Comparison of ENCODE assay signal across 1 cellular context in the genomic region with DNA sequence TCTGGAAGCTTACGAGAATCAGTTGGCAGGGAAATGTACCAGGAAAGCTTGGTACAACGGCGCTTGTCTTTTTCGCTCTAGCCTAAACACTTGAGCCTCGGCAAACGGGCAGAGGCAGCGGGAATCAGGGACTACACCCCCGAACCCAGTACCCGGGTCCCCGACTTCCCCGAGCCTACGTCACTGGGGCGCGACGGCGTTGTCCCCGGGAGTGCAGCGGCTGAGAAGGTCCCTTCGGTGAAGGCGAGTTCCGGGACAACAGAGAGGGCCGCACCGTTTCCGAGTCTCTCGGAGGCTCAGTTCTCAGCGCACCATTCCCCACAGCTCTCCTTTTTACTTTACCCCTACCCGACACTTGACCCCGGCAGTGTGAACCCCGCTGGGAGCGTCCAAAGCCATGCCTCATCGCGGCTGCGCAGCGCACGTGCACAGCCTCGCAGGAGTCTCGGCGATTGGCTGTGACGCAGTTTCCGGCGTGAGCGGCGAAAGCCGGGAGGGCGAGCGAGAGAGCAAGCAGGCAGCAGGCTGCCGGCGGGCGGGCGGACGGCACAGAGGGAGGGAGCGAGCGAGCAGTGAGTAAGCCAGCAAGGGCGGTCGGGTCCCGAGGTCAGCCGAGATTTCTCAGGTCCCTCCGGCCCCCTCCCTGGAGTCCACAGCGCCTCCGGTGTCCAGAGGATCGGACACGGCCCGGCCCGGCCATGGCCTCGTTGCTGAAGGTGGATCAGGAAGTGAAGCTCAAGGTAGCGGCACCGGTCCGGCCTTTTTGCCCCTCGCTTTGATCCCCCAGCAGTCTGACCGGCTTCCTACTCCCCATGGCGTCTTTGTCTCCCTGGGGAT.
A peak's percentile ranks its signal among the peaks of the same experiment; 100 is the strongest.
TF ChIP-seq lines count a peak whose summit lies in the region.

A gene with protein sequence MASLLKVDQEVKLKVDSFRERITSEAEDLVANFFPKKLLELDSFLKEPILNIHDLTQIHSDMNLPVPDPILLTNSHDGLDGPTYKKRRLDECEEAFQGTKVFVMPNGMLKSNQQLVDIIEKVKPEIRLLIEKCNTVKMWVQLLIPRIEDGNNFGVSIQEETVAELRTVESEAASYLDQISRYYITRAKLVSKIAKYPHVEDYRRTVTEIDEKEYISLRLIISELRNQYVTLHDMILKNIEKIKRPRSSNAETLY (plus strand): TSS at position 464 of the 837 bp plus-strand sequence. CDS start 235 bp downstream, at position 699.

TF ChIP-seq in HEK293, 187 proteins besides CTCF, POLR2A, EP300 and RAD21 (continued from another document and continues in another):
- no peak for TF ChIP-seq ZNF16 (tag by site-specific recombination; IDR thresholded peaks at IDR 0.05; ENCODE audit: low read depth)
- TF ChIP-seq ZBTB1 (tag by site-specific recombination; IDR thresholded peaks at IDR 0.05) = no peak
- no peak for TF ChIP-seq ZNF266 (tag by site-specific recombination; IDR thresholded peaks at IDR 0.05; ENCODE audit: low read depth)
- no peak for TF ChIP-seq KLF10 (tag by site-specific recombination; IDR thresholded peaks at IDR 0.05)
- TF ChIP-seq KLF9 (tag by site-specific recombination; IDR thresholded peaks at IDR 0.05; ENCODE audit: low read depth) = 0 out of 2 replicates have a peak, but pooled peaks have one; percentile 44
- TF ChIP-seq, protein P1, sequence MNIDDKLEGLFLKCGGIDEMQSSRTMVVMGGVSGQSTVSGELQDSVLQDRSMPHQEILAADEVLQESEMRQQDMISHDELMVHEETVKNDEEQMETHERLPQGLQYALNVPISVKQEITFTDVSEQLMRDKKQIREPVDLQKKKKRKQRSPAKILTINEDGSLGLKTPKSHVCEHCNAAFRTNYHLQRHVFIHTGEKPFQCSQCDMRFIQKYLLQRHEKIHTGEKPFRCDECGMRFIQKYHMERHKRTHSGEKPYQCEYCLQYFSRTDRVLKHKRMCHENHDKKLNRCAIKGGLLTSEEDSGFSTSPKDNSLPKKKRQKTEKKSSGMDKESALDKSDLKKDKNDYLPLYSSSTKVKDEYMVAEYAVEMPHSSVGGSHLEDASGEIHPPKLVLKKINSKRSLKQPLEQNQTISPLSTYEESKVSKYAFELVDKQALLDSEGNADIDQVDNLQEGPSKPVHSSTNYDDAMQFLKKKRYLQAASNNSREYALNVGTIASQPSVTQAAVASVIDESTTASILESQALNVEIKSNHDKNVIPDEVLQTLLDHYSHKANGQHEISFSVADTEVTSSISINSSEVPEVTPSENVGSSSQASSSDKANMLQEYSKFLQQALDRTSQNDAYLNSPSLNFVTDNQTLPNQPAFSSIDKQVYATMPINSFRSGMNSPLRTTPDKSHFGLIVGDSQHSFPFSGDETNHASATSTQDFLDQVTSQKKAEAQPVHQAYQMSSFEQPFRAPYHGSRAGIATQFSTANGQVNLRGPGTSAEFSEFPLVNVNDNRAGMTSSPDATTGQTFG (tag by site-specific recombination; IDR thresholded peaks at IDR 0.05; ENCODE audit: borderline replicate concordance) = no peak
- TF ChIP-seq, protein P2, sequence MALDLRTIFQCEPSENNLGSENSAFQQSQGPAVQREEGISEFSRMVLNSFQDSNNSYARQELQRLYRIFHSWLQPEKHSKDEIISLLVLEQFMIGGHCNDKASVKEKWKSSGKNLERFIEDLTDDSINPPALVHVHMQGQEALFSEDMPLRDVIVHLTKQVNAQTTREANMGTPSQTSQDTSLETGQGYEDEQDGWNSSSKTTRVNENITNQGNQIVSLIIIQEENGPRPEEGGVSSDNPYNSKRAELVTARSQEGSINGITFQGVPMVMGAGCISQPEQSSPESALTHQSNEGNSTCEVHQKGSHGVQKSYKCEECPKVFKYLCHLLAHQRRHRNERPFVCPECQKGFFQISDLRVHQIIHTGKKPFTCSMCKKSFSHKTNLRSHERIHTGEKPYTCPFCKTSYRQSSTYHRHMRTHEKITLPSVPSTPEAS (tag by site-specific recombination; IDR thresholded peaks at IDR 0.05) = peak; percentile 89
- TF ChIP-seq MYNN (tag by site-specific recombination; IDR thresholded peaks at IDR 0.05; ENCODE audit: borderline replicate concordance) = no peak
- TF ChIP-seq ZNF366 (tag by site-specific recombination; conservative IDR thresholded peaks at IDR 0.05) = no peak; the same call in 1 of the 2 replicates
- TF ChIP-seq, protein P3, sequence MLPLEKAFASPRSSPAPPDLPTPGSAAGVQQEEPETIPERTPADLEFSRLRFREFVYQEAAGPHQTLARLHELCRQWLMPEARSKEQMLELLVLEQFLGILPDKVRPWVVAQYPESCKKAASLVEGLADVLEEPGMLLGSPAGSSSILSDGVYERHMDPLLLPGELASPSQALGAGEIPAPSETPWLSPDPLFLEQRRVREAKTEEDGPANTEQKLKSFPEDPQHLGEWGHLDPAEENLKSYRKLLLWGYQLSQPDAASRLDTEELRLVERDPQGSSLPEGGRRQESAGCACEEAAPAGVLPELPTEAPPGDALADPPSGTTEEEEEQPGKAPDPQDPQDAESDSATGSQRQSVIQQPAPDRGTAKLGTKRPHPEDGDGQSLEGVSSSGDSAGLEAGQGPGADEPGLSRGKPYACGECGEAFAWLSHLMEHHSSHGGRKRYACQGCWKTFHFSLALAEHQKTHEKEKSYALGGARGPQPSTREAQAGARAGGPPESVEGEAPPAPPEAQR (tag by site-specific recombination; IDR thresholded peaks at IDR 0.05) = no peak
- no peak for TF ChIP-seq ZNF514 (tag by site-specific recombination; IDR thresholded peaks at IDR 0.05)
- no peak for TF ChIP-seq ZNF549 (tag by site-specific recombination; IDR thresholded peaks at IDR 0.05)
- TF ChIP-seq ZFP3 (tag by site-specific recombination; IDR thresholded peaks at IDR 0.05; ENCODE audit: low read depth) = no peak
- TF ChIP-seq, protein P4, sequence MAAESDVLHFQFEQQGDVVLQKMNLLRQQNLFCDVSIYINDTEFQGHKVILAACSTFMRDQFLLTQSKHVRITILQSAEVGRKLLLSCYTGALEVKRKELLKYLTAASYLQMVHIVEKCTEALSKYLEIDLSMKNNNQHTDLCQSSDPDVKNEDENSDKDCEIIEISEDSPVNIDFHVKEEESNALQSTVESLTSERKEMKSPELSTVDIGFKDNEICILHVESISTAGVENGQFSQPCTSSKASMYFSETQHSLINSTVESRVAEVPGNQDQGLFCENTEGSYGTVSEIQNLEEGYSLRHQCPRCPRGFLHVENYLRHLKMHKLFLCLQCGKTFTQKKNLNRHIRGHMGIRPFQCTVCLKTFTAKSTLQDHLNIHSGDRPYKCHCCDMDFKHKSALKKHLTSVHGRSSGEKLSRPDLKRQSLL (tag by site-specific recombination; IDR thresholded peaks at IDR 0.05) = no peak
- peak; percentile 83; the same call in 1 of the 2 replicates for TF ChIP-seq ZNF561 (tag by site-specific recombination; IDR thresholded peaks at IDR 0.05; ENCODE audit: borderline replicate concordance)
- TF ChIP-seq, protein P5, sequence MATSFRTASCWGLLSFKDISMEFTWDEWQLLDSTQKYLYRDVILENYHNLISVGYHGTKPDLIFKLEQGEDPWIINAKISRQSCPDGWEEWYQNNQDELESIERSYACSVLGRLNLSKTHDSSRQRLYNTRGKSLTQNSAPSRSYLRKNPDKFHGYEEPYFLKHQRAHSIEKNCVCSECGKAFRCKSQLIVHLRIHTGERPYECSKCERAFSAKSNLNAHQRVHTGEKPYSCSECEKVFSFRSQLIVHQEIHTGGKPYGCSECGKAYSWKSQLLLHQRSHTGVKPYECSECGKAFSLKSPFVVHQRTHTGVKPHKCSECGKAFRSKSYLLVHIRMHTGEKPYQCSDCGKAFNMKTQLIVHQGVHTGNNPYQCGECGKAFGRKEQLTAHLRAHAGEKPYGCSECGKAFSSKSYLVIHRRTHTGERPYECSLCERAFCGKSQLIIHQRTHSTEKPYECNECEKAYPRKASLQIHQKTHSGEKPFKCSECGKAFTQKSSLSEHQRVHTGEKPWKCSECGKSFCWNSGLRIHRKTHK (tag by site-specific recombination; IDR thresholded peaks at IDR 0.05) = no peak
- no peak for TF ChIP-seq ZNF311 (tag by site-specific recombination; IDR thresholded peaks at IDR 0.05; ENCODE audit: borderline replicate concordance)
- TF ChIP-seq SCRT1 (tag by site-specific recombination; IDR thresholded peaks at IDR 0.05; ENCODE audit: borderline replicate concordance) = no peak
- TF ChIP-seq, protein P6, sequence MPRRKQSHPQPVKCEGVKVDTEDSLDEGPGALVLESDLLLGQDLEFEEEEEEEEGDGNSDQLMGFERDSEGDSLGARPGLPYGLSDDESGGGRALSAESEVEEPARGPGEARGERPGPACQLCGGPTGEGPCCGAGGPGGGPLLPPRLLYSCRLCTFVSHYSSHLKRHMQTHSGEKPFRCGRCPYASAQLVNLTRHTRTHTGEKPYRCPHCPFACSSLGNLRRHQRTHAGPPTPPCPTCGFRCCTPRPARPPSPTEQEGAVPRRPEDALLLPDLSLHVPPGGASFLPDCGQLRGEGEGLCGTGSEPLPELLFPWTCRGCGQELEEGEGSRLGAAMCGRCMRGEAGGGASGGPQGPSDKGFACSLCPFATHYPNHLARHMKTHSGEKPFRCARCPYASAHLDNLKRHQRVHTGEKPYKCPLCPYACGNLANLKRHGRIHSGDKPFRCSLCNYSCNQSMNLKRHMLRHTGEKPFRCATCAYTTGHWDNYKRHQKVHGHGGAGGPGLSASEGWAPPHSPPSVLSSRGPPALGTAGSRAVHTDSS (tag by site-specific recombination; IDR thresholded peaks at IDR 0.05) = no peak
- peak; percentile 93 for TF ChIP-seq ZNF629 (tag by site-specific recombination; IDR thresholded peaks at IDR 0.05)
- no peak for TF ChIP-seq ZNF248 (tag by site-specific recombination; IDR thresholded peaks at IDR 0.05)
- TF ChIP-seq ZNF48 (tag by site-specific recombination; IDR thresholded peaks at IDR 0.05) = no peak
- TF ChIP-seq GLIS1 (tag by site-specific recombination; IDR thresholded peaks at IDR 0.05) = peak; percentile 76
- TF ChIP-seq, protein P7, sequence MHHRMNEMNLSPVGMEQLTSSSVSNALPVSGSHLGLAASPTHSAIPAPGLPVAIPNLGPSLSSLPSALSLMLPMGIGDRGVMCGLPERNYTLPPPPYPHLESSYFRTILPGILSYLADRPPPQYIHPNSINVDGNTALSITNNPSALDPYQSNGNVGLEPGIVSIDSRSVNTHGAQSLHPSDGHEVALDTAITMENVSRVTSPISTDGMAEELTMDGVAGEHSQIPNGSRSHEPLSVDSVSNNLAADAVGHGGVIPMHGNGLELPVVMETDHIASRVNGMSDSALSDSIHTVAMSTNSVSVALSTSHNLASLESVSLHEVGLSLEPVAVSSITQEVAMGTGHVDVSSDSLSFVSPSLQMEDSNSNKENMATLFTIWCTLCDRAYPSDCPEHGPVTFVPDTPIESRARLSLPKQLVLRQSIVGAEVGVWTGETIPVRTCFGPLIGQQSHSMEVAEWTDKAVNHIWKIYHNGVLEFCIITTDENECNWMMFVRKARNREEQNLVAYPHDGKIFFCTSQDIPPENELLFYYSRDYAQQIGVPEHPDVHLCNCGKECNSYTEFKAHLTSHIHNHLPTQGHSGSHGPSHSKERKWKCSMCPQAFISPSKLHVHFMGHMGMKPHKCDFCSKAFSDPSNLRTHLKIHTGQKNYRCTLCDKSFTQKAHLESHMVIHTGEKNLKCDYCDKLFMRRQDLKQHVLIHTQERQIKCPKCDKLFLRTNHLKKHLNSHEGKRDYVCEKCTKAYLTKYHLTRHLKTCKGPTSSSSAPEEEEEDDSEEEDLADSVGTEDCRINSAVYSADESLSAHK (tag by site-specific recombination; IDR thresholded peaks at IDR 0.05) = no peak
- TF ChIP-seq, protein P8, sequence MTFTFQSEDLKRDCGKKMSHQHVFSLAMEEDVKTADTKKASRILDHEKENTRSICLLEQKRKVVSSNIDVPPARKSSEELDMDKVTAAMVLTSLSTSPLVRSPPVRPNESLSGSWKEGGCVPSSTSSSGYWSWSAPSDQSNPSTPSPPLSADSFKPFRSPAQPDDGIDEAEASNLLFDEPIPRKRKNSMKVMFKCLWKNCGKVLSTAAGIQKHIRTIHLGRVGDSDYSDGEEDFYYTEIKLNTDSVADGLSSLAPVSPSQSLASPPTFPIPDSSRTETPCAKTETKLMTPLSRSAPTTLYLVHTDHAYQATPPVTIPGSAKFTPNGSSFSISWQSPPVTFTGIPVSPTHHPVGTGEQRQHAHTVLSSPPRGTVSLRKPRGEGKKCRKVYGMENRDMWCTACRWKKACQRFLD (tag by site-specific recombination; IDR thresholded peaks at IDR 0.05) = no peak
- TF ChIP-seq ZNF791 (tag by site-specific recombination; IDR thresholded peaks at IDR 0.05) = no peak
- TF ChIP-seq ZNF473 (tag by site-specific recombination; IDR thresholded peaks at IDR 0.05) = no peak
- peak; percentile 49; the same call in 1 of the 2 replicates for TF ChIP-seq ZNF423 (tag by site-specific recombination; IDR thresholded peaks at IDR 0.05)
- 0 out of 2 replicates have a peak, but pooled peaks have one; percentile 34 for TF ChIP-seq KLF1 (tag by site-specific recombination; IDR thresholded peaks at IDR 0.05)
- TF ChIP-seq ZSCAN23 (tag by site-specific recombination; IDR thresholded peaks at IDR 0.05) = no peak
- peak; percentile 93; the same call in 1 of the 2 replicates for TF ChIP-seq ZNF610 (tag by site-specific recombination; IDR thresholded peaks at IDR 0.05; ENCODE audit: borderline replicate concordance)
- no peak for TF ChIP-seq REPIN1 (tag by site-specific recombination; IDR thresholded peaks at IDR 0.05; ENCODE audit: low read depth)
- TF ChIP-seq, protein P9, sequence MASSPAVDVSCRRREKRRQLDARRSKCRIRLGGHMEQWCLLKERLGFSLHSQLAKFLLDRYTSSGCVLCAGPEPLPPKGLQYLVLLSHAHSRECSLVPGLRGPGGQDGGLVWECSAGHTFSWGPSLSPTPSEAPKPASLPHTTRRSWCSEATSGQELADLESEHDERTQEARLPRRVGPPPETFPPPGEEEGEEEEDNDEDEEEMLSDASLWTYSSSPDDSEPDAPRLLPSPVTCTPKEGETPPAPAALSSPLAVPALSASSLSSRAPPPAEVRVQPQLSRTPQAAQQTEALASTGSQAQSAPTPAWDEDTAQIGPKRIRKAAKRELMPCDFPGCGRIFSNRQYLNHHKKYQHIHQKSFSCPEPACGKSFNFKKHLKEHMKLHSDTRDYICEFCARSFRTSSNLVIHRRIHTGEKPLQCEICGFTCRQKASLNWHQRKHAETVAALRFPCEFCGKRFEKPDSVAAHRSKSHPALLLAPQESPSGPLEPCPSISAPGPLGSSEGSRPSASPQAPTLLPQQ (tag by site-specific recombination; IDR thresholded peaks at IDR 0.05) = peak; percentile 77
- TF ChIP-seq, protein P10, sequence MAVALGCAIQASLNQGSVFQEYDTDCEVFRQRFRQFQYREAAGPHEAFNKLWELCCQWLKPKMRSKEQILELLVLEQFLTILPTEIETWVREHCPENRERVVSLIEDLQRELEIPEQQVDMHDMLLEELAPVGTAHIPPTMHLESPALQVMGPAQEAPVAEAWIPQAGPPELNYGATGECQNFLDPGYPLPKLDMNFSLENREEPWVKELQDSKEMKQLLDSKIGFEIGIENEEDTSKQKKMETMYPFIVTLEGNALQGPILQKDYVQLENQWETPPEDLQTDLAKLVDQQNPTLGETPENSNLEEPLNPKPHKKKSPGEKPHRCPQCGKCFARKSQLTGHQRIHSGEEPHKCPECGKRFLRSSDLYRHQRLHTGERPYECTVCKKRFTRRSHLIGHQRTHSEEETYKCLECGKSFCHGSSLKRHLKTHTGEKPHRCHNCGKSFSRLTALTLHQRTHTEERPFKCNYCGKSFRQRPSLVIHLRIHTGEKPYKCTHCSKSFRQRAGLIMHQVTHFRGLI (tag by site-specific recombination; IDR thresholded peaks at IDR 0.05) = 0 out of 2 replicates have a peak, but pooled peaks have one; percentile 43
- no peak for TF ChIP-seq ZNF777 (tag by site-specific recombination; IDR thresholded peaks at IDR 0.05; ENCODE audit: borderline replicate concordance)
- TF ChIP-seq ZNF654 (tag by site-specific recombination; IDR thresholded peaks at IDR 0.05; ENCODE audit: low read depth) = no peak
- TF ChIP-seq ZSCAN16 (tag by site-specific recombination; IDR thresholded peaks at IDR 0.05) = no peak
- TF ChIP-seq TCF7L2 (IDR thresholded peaks at IDR 0.05; ENCODE audit: borderline replicate concordance, low read depth, low read length) = no peak
- TF ChIP-seq, protein P11, sequence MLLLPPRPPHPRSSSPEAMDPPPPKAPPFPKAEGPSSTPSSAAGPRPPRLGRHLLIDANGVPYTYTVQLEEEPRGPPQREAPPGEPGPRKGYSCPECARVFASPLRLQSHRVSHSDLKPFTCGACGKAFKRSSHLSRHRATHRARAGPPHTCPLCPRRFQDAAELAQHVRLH (tag by site-specific recombination; IDR thresholded peaks at IDR 0.05) = peak; percentile 85
